In genomic region chrX:15956684-15957083, GRCh38 we compare ENCODE assay signal across 1 cellular context.
TF ChIP-seq lines count a peak whose summit lies in the region.

No MANE protein-coding gene starts in this region.

TF ChIP-seq in HepG2, 621 proteins besides CTCF, POLR2A, EP300 and RAD21 (continued from another document):
- TF ChIP-seq GMEB2 (CRISPR knock-in tag; IDR thresholded peaks at IDR 0.05; ENCODE audit: low read depth), result no peak
- TF ChIP-seq ZNF574 (CRISPR knock-in tag; IDR thresholded peaks at IDR 0.05), result no peak
- no peak for TF ChIP-seq KDM5B (CRISPR knock-in tag; IDR thresholded peaks at IDR 0.05; ENCODE audit: borderline replicate concordance)
- no peak for TF ChIP-seq ZNF256 (CRISPR knock-in tag; conservative IDR thresholded peaks at IDR 0.05)
- TF ChIP-seq PHF20 (CRISPR knock-in tag; IDR thresholded peaks at IDR 0.05), result no peak
- TF ChIP-seq ZNF546 (CRISPR knock-in tag; conservative IDR thresholded peaks at IDR 0.05), result no peak
- TF ChIP-seq ZNF768 (CRISPR knock-in tag; IDR thresholded peaks at IDR 0.05), result no peak
- TF ChIP-seq ZNF598 (CRISPR knock-in tag; IDR thresholded peaks at IDR 0.05; ENCODE audit: borderline replicate concordance), result no peak
- TF ChIP-seq ZBED4 (CRISPR knock-in tag; IDR thresholded peaks at IDR 0.05; ENCODE audit: borderline replicate concordance), result no peak
- TF ChIP-seq TFE3 (CRISPR knock-in tag; IDR thresholded peaks at IDR 0.05), result no peak
- no peak for TF ChIP-seq MBD4 (IDR thresholded peaks at IDR 0.05; ENCODE audit: borderline replicate concordance, low read length)
